18 cellular contexts compared by ENCODE assay signal in genomic region chr9:16367605-16368424, GRCh38.
DNase-seq lines count a peak whose midpoint lies in the region; ATAC-seq, FAIRE-seq and TF ChIP-seq lines count a peak whose summit lies in the region.
"Had no signal": no experiment of that assay in that cellular context is flagged by ENCODE, and none has a peak within 500 bp of the region (broad histone marks: within the 10 kb centered on the region; RNA-seq: fewer than 3 reads in every experiment).

No MANE protein-coding gene starts in this region.

- H3K36me3 Mint-ChIP-seq in astrocyte (ENCODE audit: low read depth, unreplicated experiment): peaks cover 5% of the 10 kb centered on the region
- no peaks in the 10 kb centered on the region for H3K36me3 Mint-ChIP-seq in effector memory CD8-positive, alpha-beta T cell (ENCODE audit: insufficient read depth)
- H3K36me3 Mint-ChIP-seq: activated CD8-positive, alpha-beta memory T cell treated with anti-CD3 and anti-CD28 coated beads, Interleukin-2, amount 10 ng/mL, durations not matched to agents 7 days and 5 days; WTC11 had no signal

- no peaks in the 10 kb centered on the region for H3K36me3 ChIP-seq in astrocyte (ENCODE audit: insufficient read depth, low read length)
- H3K36me3 ChIP-seq in right lobe of liver: no peaks in the 10 kb centered on the region
- H3K36me3 ChIP-seq: BE2C, gastrocnemius medialis, thyroid gland had no signal

- H3K27ac ChIP-seq in astrocyte (ENCODE audit: low read depth, low read length) (no peak overlapping the region), right lobe of liver (no peak overlapping the region)
- H3K27ac ChIP-seq: gastrocnemius medialis, thyroid gland had no signal

- peaks cover 10% of the 10 kb centered on the region for H3K4me1 Mint-ChIP-seq in astrocyte (ENCODE audit: low read depth, unreplicated experiment)
- H3K4me1 Mint-ChIP-seq in effector memory CD8-positive, alpha-beta T cell (ENCODE audit: low read depth in 2 of 2): no peaks in the 10 kb centered on the region
- H3K4me1 Mint-ChIP-seq: activated CD8-positive, alpha-beta memory T cell treated with anti-CD3 and anti-CD28 coated beads, Interleukin-2, amount 10 ng/mL, durations not matched to agents 7 days and 5 days had no signal

- no peak for TF ChIP-seq POLR2A in right lobe of liver (IDR thresholded peaks at IDR 0.05)

- DNase-seq in AG20443 (ENCODE audit: low spot score): peak; percentile 72
- DNase-seq in HTR-8/SVneo (ENCODE audit: insufficient read length, low spot score): peak; percentile 47
- peak; percentile 61 for DNase-seq in astrocyte (ENCODE audit: low read depth)
- DNase-seq in islet precursor cell: peak; percentile 92
- DNase-seq in NCI-H1105 (lab: John Stamatoyannopoulos, UW): no peak
- no peak for DNase-seq in GM10248 (ENCODE audit: extremely low spot score)
- DNase-seq in effector memory CD8-positive, alpha-beta T cell: no peak
- DNase-seq in right lobe of liver: no peak
- DNase-seq: activated CD8-positive, alpha-beta memory T cell treated with anti-CD3 and anti-CD28 coated beads, Interleukin-2, amount 10 ng/mL, durations not matched to agents 7 days and 5 days; activated naive CD4-positive, alpha-beta T cell treated with anti-CD3 and anti-CD28 coated beads for 36 hours; BE2C; gastrocnemius medialis; kidney; NK-92 treated with Interleukin-12 subunit alpha and Interleukin-12 subunit beta, amount 100 ng/mL, for 24 hours; thyroid gland had no signal

- POLR2A ChIA-PET in GM10248 (lab: Yijun Ruan, JAX): no interaction called here

- no peak overlapping the region for H2AFZ ChIP-seq in astrocyte (ENCODE audit: low read depth, low read length)

- no peaks in the 10 kb centered on the region for H4K20me1 ChIP-seq in astrocyte (ENCODE audit: insufficient read depth, low read length)

- TF ChIP-seq CTCF in astrocyte (IDR thresholded peaks at IDR 0.05; ENCODE audit: insufficient read depth, low read depth, low read length) (no peak), GM10248 (IDR thresholded peaks at IDR 0.05; ENCODE audit: control extremely low read depth, extremely low read depth, low read depth, missing control alignments) (no peak), right lobe of liver (IDR thresholded peaks at IDR 0.05) (no peak)

- H3K27me3 Mint-ChIP-seq in astrocyte (ENCODE audit: low read depth, unreplicated experiment): peaks cover 16% of the 10 kb centered on the region
- no peaks in the 10 kb centered on the region for H3K27me3 Mint-ChIP-seq in effector memory CD8-positive, alpha-beta T cell
- H3K27me3 Mint-ChIP-seq: activated CD8-positive, alpha-beta memory T cell treated with anti-CD3 and anti-CD28 coated beads, Interleukin-2, amount 10 ng/mL, durations not matched to agents 7 days and 5 days had no signal

- no peak overlapping the region for H3K9ac ChIP-seq in astrocyte (ENCODE audit: low read length)

- H3K4me3 Mint-ChIP-seq in astrocyte (ENCODE audit: unreplicated experiment): no peak overlapping the region
- H3K4me3 Mint-ChIP-seq in effector memory CD8-positive, alpha-beta T cell: no peak overlapping the region
- H3K4me3 Mint-ChIP-seq: activated CD8-positive, alpha-beta memory T cell treated with anti-CD3 and anti-CD28 coated beads, Interleukin-2, amount 10 ng/mL, durations not matched to agents 7 days and 5 days; activated naive CD4-positive, alpha-beta T cell treated with anti-CD3 and anti-CD28 coated beads for 36 hours; WTC11 had no signal

- no peak for ATAC-seq in effector memory CD8-positive, alpha-beta T cell (replicated peaks)
- no peak for ATAC-seq in right lobe of liver
- ATAC-seq: activated CD8-positive, alpha-beta memory T cell treated with anti-CD3 and anti-CD28 coated beads, Interleukin-2, amount 10 ng/mL, durations not matched to agents 7 days and 5 days; gastrocnemius medialis; WTC11 had no signal

- 84% methylated on average over 7 of the region's 10 CpGs for WGBS in right lobe of liver (ENCODE audit: insufficient coverage, low coverage, low lambda C conversion rate, missing lambda C conversion rate)

- no peaks in the 10 kb centered on the region for H3K79me2 ChIP-seq in astrocyte (ENCODE audit: insufficient read depth, low read length)

- intact Hi-C loops in right lobe of liver (cut with DNase I): no loop called here

- FAIRE-seq in HTR-8/SVneo (lab: Jason Lieb, UNC) (no peak), astrocyte (lab: Jason Lieb, UNC) (peak; percentile 47)
- FAIRE-seq: colon, GM19239, kidney had no signal

- CTCF ChIA-PET in GM10248 (lab: Yijun Ruan, JAX): no interaction called here

- H3K27me3 ChIP-seq in astrocyte (ENCODE audit: insufficient read depth, low read length) (no peaks in the 10 kb centered on the region), right lobe of liver (no peaks in the 10 kb centered on the region)
- H3K27me3 ChIP-seq: BE2C, gastrocnemius medialis, thyroid gland had no signal

- peak overlapping the region; percentile 71 for H3K4me2 ChIP-seq in astrocyte (ENCODE audit: low read length)

- H3K9me3 Mint-ChIP-seq in astrocyte (ENCODE audit: unreplicated experiment): no peaks in the 10 kb centered on the region
- peaks cover 16 to 34% of the 10 kb centered on the region in 2 donors for H3K9me3 Mint-ChIP-seq in effector memory CD8-positive, alpha-beta T cell
- H3K9me3 Mint-ChIP-seq: activated naive CD4-positive, alpha-beta T cell treated with anti-CD3 and anti-CD28 coated beads for 36 hours had no signal

- H3K27ac Mint-ChIP-seq in astrocyte (ENCODE audit: unreplicated experiment): no peak overlapping the region
- no peak overlapping the region for H3K27ac Mint-ChIP-seq in effector memory CD8-positive, alpha-beta T cell
- H3K27ac Mint-ChIP-seq: activated CD8-positive, alpha-beta memory T cell treated with anti-CD3 and anti-CD28 coated beads, Interleukin-2, amount 10 ng/mL, durations not matched to agents 7 days and 5 days; activated naive CD4-positive, alpha-beta T cell treated with anti-CD3 and anti-CD28 coated beads for 36 hours; WTC11 had no signal

- peaks cover 13% of the 10 kb centered on the region for H3K4me1 ChIP-seq in astrocyte (ENCODE audit: insufficient read depth, low read length)
- H3K4me1 ChIP-seq in right lobe of liver: no peaks in the 10 kb centered on the region
- H3K4me1 ChIP-seq: gastrocnemius medialis, thyroid gland had no signal

- H3K4me3 ChIP-seq in astrocyte (ENCODE audit: insufficient read depth, low read depth, low read length) (no peak overlapping the region), right lobe of liver (no peak overlapping the region)
- H3K4me3 ChIP-seq: gastrocnemius medialis, thyroid gland had no signal

- no peaks in the 10 kb centered on the region for H3K9me3 ChIP-seq in astrocyte (ENCODE audit: insufficient read depth, low read depth, low read length)
- H3K9me3 ChIP-seq in right lobe of liver: no peaks in the 10 kb centered on the region
- H3K9me3 ChIP-seq: BE2C, gastrocnemius medialis, thyroid gland had no signal

Comparison
In these comparisons a context has a peak if more than half of its experiments do, and no peak if none do; other contexts are left out.
1. DNase-seq: peak in AG20443 (single experiment), HTR-8/SVneo (single experiment), astrocyte (single experiment) and islet precursor cell (single experiment); none in NCI-H1105 (single experiment), GM10248 (single experiment), effector memory CD8-positive, alpha-beta T cell (0 of 3) and right lobe of liver (0 of 3).